Comparison of ENCODE assay signal across 11 cellular contexts in the genomic region with DNA sequence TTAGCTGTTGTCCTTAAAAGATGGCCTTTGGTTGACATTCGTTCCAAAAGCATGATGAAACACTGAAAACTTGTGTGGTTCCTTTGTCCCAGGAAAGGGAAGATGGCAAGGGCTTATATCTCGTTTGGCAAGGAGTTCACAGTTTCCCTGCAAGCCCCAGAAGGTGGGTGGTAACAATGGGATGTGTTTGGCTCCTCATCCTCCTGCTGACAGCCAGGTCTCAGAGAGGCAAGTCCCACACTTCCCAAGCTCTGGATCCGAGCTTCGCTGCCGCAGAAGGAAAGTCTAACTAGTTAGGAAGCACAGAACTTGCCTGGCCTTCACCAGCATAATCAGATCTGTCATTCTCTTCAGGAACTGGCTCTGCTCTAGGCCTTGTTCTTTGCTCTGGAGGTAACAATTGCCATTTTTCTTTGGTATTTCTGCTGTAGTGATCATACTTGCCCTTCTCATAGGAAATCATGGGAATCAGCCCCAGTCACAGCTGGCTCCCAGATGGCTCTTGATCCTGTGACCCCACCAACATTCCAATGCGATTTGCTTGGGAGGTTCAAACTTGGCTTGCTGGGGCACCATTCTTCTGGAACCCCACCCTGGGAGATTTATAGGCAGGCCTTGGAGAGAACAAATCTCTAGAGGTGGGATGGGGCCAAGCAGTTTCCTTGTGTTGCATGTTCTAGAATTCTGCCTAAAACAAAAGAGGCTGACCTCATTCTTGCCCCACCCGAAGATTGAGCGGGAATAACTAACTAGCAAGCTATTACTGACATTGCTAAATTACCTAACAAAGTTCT. TPM values are rescaled to one million over a fixed set of nuclear protein-coding genes. Genes with fewer than 3 reads are reported as not detected.
DNase-seq lines count a peak whose midpoint lies in the region; ATAC-seq and TF ChIP-seq lines count a peak whose summit lies in the region.
"Had no signal": no experiment of that assay in that cellular context is flagged by ENCODE, and none has a peak within 500 bp of the region (broad histone marks: within the 10 kb centered on the region; RNA-seq: fewer than 3 reads in every experiment).

No MANE protein-coding gene starts in this region.

- POLR2A ChIA-PET in IMR-90 (lab: Charles Lee; ENCODE audit: unreplicated experiment), result no interaction called here
- POLR2A ChIA-PET in activated CD8-positive, alpha-beta T cell treated with anti-CD3 and anti-CD28 coated beads, Interleukin-2, amount 10 ng/mL, durations not matched to agents 7 days and 5 days (lab: Charles Lee), result interaction anchor here (1.0 kb wide), 2 partner anchors 14 to 17 kb away, joined by 3 read pairs; no protein-coding TSS in a partner anchor

- H3K27ac Mint-ChIP-seq in activated CD8-positive, alpha-beta T cell treated with anti-CD3 and anti-CD28 coated beads, Interleukin-2, amount 10 ng/mL, durations not matched to agents 7 days and 5 days, result no peak overlapping the region

- peak overlapping the region; percentile 83 for H2AK5ac ChIP-seq in IMR-90 (ENCODE audit: low read depth, low read length)

- TF ChIP-seq CTCF in IMR-90 (conservative IDR thresholded peaks at IDR 0.05; ENCODE audit: low read depth, low read length) (no peak), lower leg skin (IDR thresholded peaks at IDR 0.05) (no peak), transverse colon (IDR thresholded peaks at IDR 0.05) (no peak)

- H3K36me3 Mint-ChIP-seq in activated CD8-positive, alpha-beta T cell treated with anti-CD3 and anti-CD28 coated beads, Interleukin-2, amount 10 ng/mL, durations not matched to agents 7 days and 5 days (ENCODE audit: low read depth), result peaks cover 11% of the 10 kb centered on the region

- peaks cover 15% of the 10 kb centered on the region for H3K4me1 Mint-ChIP-seq in activated CD8-positive, alpha-beta T cell treated with anti-CD3 and anti-CD28 coated beads, Interleukin-2, amount 10 ng/mL, durations not matched to agents 7 days and 5 days (ENCODE audit: low read depth)

- no peaks in the 10 kb centered on the region for H4K20me1 ChIP-seq in IMR-90 (ENCODE audit: insufficient read depth, low read length)

- peak overlapping the region; percentile 23 for H2AK9ac ChIP-seq in IMR-90 (replicated peaks; ENCODE audit: low read depth, low read length, poor library complexity)

- no peak for TF ChIP-seq EP300 in transverse colon (IDR thresholded peaks at IDR 0.05; ENCODE audit: low read depth)

- DNase-seq in IMR-90 (peak; percentile 84), epidermal melanocyte (ENCODE audit: insufficient read length, low spot score) (peak; percentile 81), lower leg skin (ENCODE audit: low spot score in 2 of 2) (peak; percentile 82 to 92), transverse colon (no peak), GOT3 (lab: John Stamatoyannopoulos, UW) (no peak), NCI-H345 treated with DMSO at 0.1 percent for 48 hours (lab: John Stamatoyannopoulos, UW; ENCODE audit: unreplicated experiment) (no peak)
- DNase-seq in activated CD8-positive, alpha-beta T cell treated with anti-CD3 and anti-CD28 coated beads, Interleukin-2, amount 10 ng/mL, durations not matched to agents 7 days and 5 days, result no peak
- DNase-seq: amniotic stem cell, NCI-H82 had no signal

- dilution Hi-C loops in IMR-90 (cut with HindIII; ENCODE audit: low sequenced_read_pairs, unreplicated experiment), result no loop called here

- no peak overlapping the region for H3K4me3 Mint-ChIP-seq in activated CD8-positive, alpha-beta T cell treated with anti-CD3 and anti-CD28 coated beads, Interleukin-2, amount 10 ng/mL, durations not matched to agents 7 days and 5 days

- no peak overlapping the region for H3K56ac ChIP-seq in IMR-90 (ENCODE audit: extremely low read depth, insufficient read depth, low read length)

- peak overlapping the region; percentile 83 for H3K4ac ChIP-seq in IMR-90 (ENCODE audit: low read depth, low read length)

- ATAC-seq in IMR-90 (ENCODE audit: low read depth) (peak; percentile 35), GM21360 (IDR thresholded peaks at IDR 0.05; ENCODE audit: unreplicated experiment) (no peak)
- no peak for ATAC-seq in activated CD8-positive, alpha-beta T cell treated with anti-CD3 and anti-CD28 coated beads, Interleukin-2, amount 10 ng/mL, durations not matched to agents 7 days and 5 days

- peak overlapping the region; percentile 75 for H2AFZ ChIP-seq in IMR-90 (replicated peaks; ENCODE audit: low read length, poor library complexity)

- H2BK20ac ChIP-seq in IMR-90 (ENCODE audit: low read depth, low read length), result peak overlapping the region; percentile 99

- TF ChIP-seq POLR2A in IMR-90 (IDR thresholded peaks at IDR 0.05; ENCODE audit: low read depth, low read length), result no peak
- no peak for TF ChIP-seq POLR2A in lower leg skin (IDR thresholded peaks at IDR 0.05)
- no peak for TF ChIP-seq POLR2A in transverse colon (IDR thresholded peaks at IDR 0.05)

- peak overlapping the region; percentile 84; the same call in 1 of the 2 replicates for H3K23ac ChIP-seq in IMR-90 (ENCODE audit: low read depth, low read length)

- H3K14ac ChIP-seq in IMR-90 (replicated peaks; ENCODE audit: low read depth, low read length), result peak overlapping the region; percentile 94

- no peak for TF ChIP-seq RAD21 in IMR-90 (IDR thresholded peaks at IDR 0.05; ENCODE audit: low read length)

- H2BK5ac ChIP-seq in IMR-90 (ENCODE audit: low read depth, low read length, poor library complexity, severe bottlenecking), result peak overlapping the region; percentile 63

- H4K91ac ChIP-seq in IMR-90 (ENCODE audit: insufficient read depth, low read depth, low read length), result peak overlapping the region; percentile 79

- H3K9me3 Mint-ChIP-seq in activated CD8-positive, alpha-beta T cell treated with anti-CD3 and anti-CD28 coated beads, Interleukin-2, amount 10 ng/mL, durations not matched to agents 7 days and 5 days (ENCODE audit: insufficient read depth), result no peaks in the 10 kb centered on the region

- no peak overlapping the region for H3K4me3 ChIP-seq in IMR-90 (ENCODE audit: insufficient read depth, low read depth, low read length)
- H3K4me3 ChIP-seq in lower leg skin (ENCODE audit: low read depth, poor library complexity, severe bottlenecking), result no peak overlapping the region
- H3K4me3 ChIP-seq in transverse colon, result no peak overlapping the region
- H3K4me3 ChIP-seq: tibial nerve had no signal

- peaks cover 11% of the 10 kb centered on the region for H3K4me1 ChIP-seq in IMR-90 (ENCODE audit: control insufficient read depth, insufficient read depth, low read length)
- H3K4me1 ChIP-seq in transverse colon, result peaks cover 0 to 8% (median 4%) of the 10 kb centered on the region in 4 donors

- no TSS peak for BruUV-seq in IMR-90 (replicated peaks; lab: Mats Ljungman, UMichigan)

- CTCF ChIA-PET in IMR-90 (lab: Yijun Ruan, JAX), result no interaction called here
- CTCF ChIA-PET in activated CD8-positive, alpha-beta T cell treated with anti-CD3 and anti-CD28 coated beads, Interleukin-2, amount 10 ng/mL, durations not matched to agents 7 days and 5 days (lab: Charles Lee), result interaction anchor here (1.2 to 1.6 kb wide), 2 partner anchors 42 to 120 kb away, joined by 3 read pairs; no protein-coding TSS in a partner anchor

- H3K4me2 ChIP-seq in IMR-90 (ENCODE audit: low read depth, low read length), result no peak overlapping the region

- peaks cover 9% of the 10 kb centered on the region for H3K9me1 ChIP-seq in IMR-90 (ENCODE audit: insufficient read depth, low read length)

- H3K27me3 ChIP-seq in IMR-90 (ENCODE audit: control insufficient read depth, insufficient read depth, low read length), result no peaks in the 10 kb centered on the region
- no peaks in the 10 kb centered on the region for H3K27me3 ChIP-seq in transverse colon
- H3K27me3 ChIP-seq: tibial nerve had no signal

- peak overlapping the region; percentile 61 for H4K5ac ChIP-seq in IMR-90 (ENCODE audit: low read depth, low read length)

- intact Hi-C loops in IMR-90 (cut with micrococcal nuclease), result no loop called here
- intact Hi-C loops in lower leg skin (cut with DNase I; ENCODE audit: low total_unique reads), result no loop called here
- intact Hi-C loops in transverse colon (cut with DNase I; ENCODE audit: low total_unique reads), result no loop called here

- peak overlapping the region; percentile 49 to 73; a peak in 3 of 4 replicates for H4K8ac ChIP-seq in IMR-90 (ENCODE audit: low read depth in 2 of 2, low read length in 2 of 2)

- H3K79me1 ChIP-seq in IMR-90 (ENCODE audit: low read depth in 1 of 2, low read length in 2 of 2), result no peaks in the 10 kb centered on the region

- H3K18ac ChIP-seq in IMR-90 (ENCODE audit: low read depth, low read length), result peak overlapping the region; percentile 89

- H2BK15ac ChIP-seq in IMR-90 (ENCODE audit: low read depth, low read length), result peak overlapping the region; percentile 95; the same call in 2 of the 3 replicates

- H3K27ac ChIP-seq in IMR-90 (ENCODE audit: insufficient read depth, low read length) (peak overlapping the region; percentile 84; the same call in 1 of the 2 replicates), transverse colon (peak overlapping the region in 3 of 4 donors; percentile 0 to 42 (median 10))

- no peak overlapping the region for H3K9ac ChIP-seq in IMR-90 (ENCODE audit: low read depth, low read length)

- H3K9me3 ChIP-seq in IMR-90 (ENCODE audit: control insufficient read depth, insufficient read depth, low read length), result no peaks in the 10 kb centered on the region
- H3K9me3 ChIP-seq in transverse colon, result no peaks in the 10 kb centered on the region
- H3K9me3 ChIP-seq: tibial nerve had no signal

- in situ Hi-C loops in IMR-90 (cut with MboI; ENCODE audit: low sequenced_read_pairs), result no loop called here
- in situ Hi-C loops in transverse colon (cut with MboI; ENCODE audit: low pct_ligation_motif_present in 1 of 4, low pct_unique_long_range_greater_than_20kb in 1 of 4, low sequenced_read_pairs in 3 of 4), result no loop called here

- no peaks in the 10 kb centered on the region for H3K27me3 Mint-ChIP-seq in activated CD8-positive, alpha-beta T cell treated with anti-CD3 and anti-CD28 coated beads, Interleukin-2, amount 10 ng/mL, durations not matched to agents 7 days and 5 days (ENCODE audit: low read depth)

- peak overlapping the region; percentile 97 for H2BK120ac ChIP-seq in IMR-90 (ENCODE audit: low read depth, low read length)

- no peaks in the 10 kb centered on the region for H3K36me3 ChIP-seq in IMR-90 (ENCODE audit: control insufficient read depth, insufficient read depth, low read length)
- H3K36me3 ChIP-seq in transverse colon, result no peaks in the 10 kb centered on the region
- H3K36me3 ChIP-seq: tibial nerve had no signal

- WGBS in IMR-90 (ENCODE audit: extremely low coverage in 2 of 2, insufficient read length in 1 of 2), 2 experiments, result no CpG with 5 or more reads among the region's 8 CpGs
- 37 to 52% methylated on average over 8 of the region's 8 CpGs for WGBS in lower leg skin, 2 donors
- 71 to 77% methylated on average over 5 to 8 of the region's 8 CpGs for WGBS in transverse colon (ENCODE audit: low coverage in 1 of 2), 2 donors

RNA-seq across cellular contexts. Expression of a gene that starts 17.9 kb away (rescaled TPM):
- total RNA-seq in IMR-90 (2012; rRNA removed), result 226 and 262 TPM in 2 replicates
- 135 and 141 TPM in 2 replicates for polyA plus RNA-seq in IMR-90 (2012; rRNA removed)
- 73.4 and 88.6 TPM in 2 replicates for polyA plus RNA-seq in IMR-90 (2012; cell fraction: cytosol; rRNA removed)
- 53.3 and 67.4 TPM in 2 replicates for polyA plus RNA-seq in IMR-90 (2012; cell fraction: nucleus; rRNA removed; ENCODE audit: low replicate concordance)
- 10 to 100 TPM; 10.6 to 29.7 (median 16.4) TPM for total RNA-seq in lower leg skin
- total RNA-seq in transverse colon, result 10 to 100 TPM in 3 of 4 donors, 1 to 10 TPM in 1; 3.4 to 21.5 (median 11.0) TPM
- 100 to 1,000 TPM; 288 to 292 TPM for total RNA-seq in activated CD8-positive, alpha-beta T cell treated with anti-CD3 and anti-CD28 coated beads, Interleukin-2, amount 10 ng/mL, durations not matched to agents 7 days and 5 days

RNA-seq across cellular contexts. Expression of a gene that starts 57.2 kb away (rescaled TPM):
- total RNA-seq in IMR-90 (2012; rRNA removed), result 7.2 and 7.8 TPM in 2 replicates
- 10.2 and 10.3 TPM in 2 replicates for polyA plus RNA-seq in IMR-90 (2012; rRNA removed)
- 7.5 and 8.1 TPM in 2 replicates for polyA plus RNA-seq in IMR-90 (2012; cell fraction: cytosol; rRNA removed)
- polyA plus RNA-seq in IMR-90 (2012; cell fraction: nucleus; rRNA removed; ENCODE audit: low replicate concordance), result 2.8 and 6.2 TPM in 2 replicates
- 1 to 10 TPM; 4.8 to 9.8 (median 6.8) TPM for total RNA-seq in lower leg skin
- total RNA-seq in transverse colon, result 10 to 100 TPM in 2 of 4 donors, 1 to 10 TPM in 1, under 1 TPM in 1; 0.80 to 19.5 (median 8.1) TPM
- 1 to 10 TPM; 5.5 to 5.8 TPM for total RNA-seq in activated CD8-positive, alpha-beta T cell treated with anti-CD3 and anti-CD28 coated beads, Interleukin-2, amount 10 ng/mL, durations not matched to agents 7 days and 5 days

Comparison
In these comparisons a context has a peak if more than half of its experiments do, and no peak if none do; other contexts are left out.
1. DNase-seq: peak in IMR-90 (single experiment), epidermal melanocyte (single experiment) and lower leg skin (2 of 2); none in transverse colon (single experiment), GOT3 (single experiment), activated CD8-positive, alpha-beta T cell treated with anti-CD3 and anti-CD28 coated beads, Interleukin-2, amount 10 ng/mL, durations not matched to agents 7 days and 5 days (single experiment) and NCI-H345 treated with DMSO at 0.1 percent for 48 hours (single experiment).